8 cellular contexts compared by ENCODE assay signal in the genomic region with DNA sequence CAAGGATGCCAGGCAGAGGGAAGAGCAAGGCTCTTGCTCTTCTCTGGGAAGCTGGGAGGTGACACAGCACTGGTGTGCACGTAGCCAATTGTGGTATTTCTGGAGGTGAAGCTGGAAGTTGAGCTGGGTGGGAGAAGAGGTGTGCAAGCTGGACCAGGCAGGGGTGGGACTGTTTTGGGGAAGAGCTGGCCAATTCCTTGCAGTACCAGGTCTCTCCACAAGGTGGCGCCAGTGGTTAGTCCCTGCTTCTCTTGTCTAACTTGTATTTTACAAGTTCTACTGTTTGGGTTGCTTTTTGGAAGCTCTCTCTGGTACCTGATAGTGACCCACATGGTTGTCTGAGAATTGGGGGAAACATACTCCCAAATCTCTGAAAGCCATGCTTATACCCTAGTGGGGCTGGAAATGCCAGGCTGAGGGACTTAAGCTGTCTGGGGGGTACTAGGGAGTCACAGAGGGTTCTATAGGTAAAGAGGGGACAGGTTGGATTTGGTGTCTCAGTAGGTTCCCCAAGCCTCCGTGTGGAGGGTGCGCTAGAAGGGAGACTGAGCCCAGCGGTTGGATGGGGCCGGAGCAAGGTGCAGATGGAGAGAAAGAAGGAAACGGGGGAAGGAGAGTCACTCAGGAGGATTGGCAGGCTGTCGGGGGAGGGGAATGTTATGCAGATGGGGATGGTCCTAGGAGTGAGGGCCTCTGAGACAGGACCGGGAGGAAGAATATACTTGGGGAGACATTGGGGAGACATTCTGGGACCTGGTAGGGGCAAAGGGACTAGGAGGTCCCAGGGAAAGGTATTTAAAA. TPM values are rescaled to one million over a fixed set of nuclear protein-coding genes. Genes with fewer than 3 reads are reported as not detected.
DNase-seq lines count a peak whose midpoint lies in the region; ATAC-seq and TF ChIP-seq lines count a peak whose summit lies in the region.

No MANE protein-coding gene starts in this region.

- ATAC-seq in GM21737 (IDR thresholded peaks at IDR 0.05; ENCODE audit: unreplicated experiment): no peak
- ATAC-seq in GM18517 (IDR thresholded peaks at IDR 0.05; ENCODE audit: unreplicated experiment): no peak

- H3K4me1 ChIP-seq in HAP-1 (no peaks in the 10 kb centered on the region), adrenal gland (replicated peaks in 1 of 2) (peaks cover 15 to 18% of the 10 kb centered on the region in 2 donors), right atrium auricular region (peaks cover 0 to 47% of the 10 kb centered on the region in 2 donors), spleen (peaks cover 31 to 71% (median 53%) of the 10 kb centered on the region in 6 donors)

- DNase-seq in HAP-1 (ENCODE audit: low spot score in 2 of 2) (peak; percentile 43 to 84), SK-N-MC (ENCODE audit: low read depth, low spot score) (peak; percentile 6), adrenal gland (peak in 5 of 7 donors; percentile 45 to 79 (median 67)), right atrium auricular region (ENCODE audit: low spot score) (peak; percentile 81), spleen (no peak)

- H3K27ac ChIP-seq in C4-2B (peak overlapping the region; percentile 99), SK-N-MC (no peak overlapping the region), adrenal gland (no peak overlapping the region), right atrium auricular region (no peak overlapping the region), spleen (no peak overlapping the region)

- WGBS in adrenal gland, 4 donors: 47 to 61% (median 53%) methylated on average over 9 of the region's 9 CpGs
- 52 to 63% (median 55%) methylated on average over 9 of the region's 9 CpGs for WGBS in spleen, 5 donors

- no peaks in the 10 kb centered on the region for H3K9me3 ChIP-seq in HAP-1
- no peaks in the 10 kb centered on the region for H3K9me3 ChIP-seq in SK-N-MC (ENCODE audit: low read depth, low read length)
- no peaks in the 10 kb centered on the region for H3K9me3 ChIP-seq in adrenal gland (replicated peaks in 1 of 3)
- H3K9me3 ChIP-seq in right atrium auricular region: no peaks in the 10 kb centered on the region
- no peaks in the 10 kb centered on the region for H3K9me3 ChIP-seq in spleen

- H3K9ac ChIP-seq in SK-N-MC (ENCODE audit: insufficient read length): no peak overlapping the region

- TF ChIP-seq CTCF in C4-2B (conservative IDR thresholded peaks at IDR 0.05) (peak; percentile 98), adrenal gland (IDR thresholded peaks at IDR 0.05) (peak; percentile 82 to 99 (median 90)), right atrium auricular region (IDR thresholded peaks at IDR 0.05) (peak; percentile 93 to 97), spleen (IDR thresholded peaks at IDR 0.05 in 8 of 11, conservative IDR thresholded peaks at IDR 0.05 in 3 of 11) (peak; percentile 84 to 97 (median 92))

- H3K4me3 ChIP-seq in HAP-1 (no peak overlapping the region), SK-N-MC (no peak overlapping the region), adrenal gland (no peak overlapping the region), right atrium auricular region (no peak overlapping the region), spleen (no peak overlapping the region)

- TF ChIP-seq POLR2A in adrenal gland (IDR thresholded peaks at IDR 0.05) (no peak), spleen (IDR thresholded peaks at IDR 0.05) (no peak)

- H3K27me3 ChIP-seq in HAP-1 (ENCODE audit: low read depth): no peaks in the 10 kb centered on the region
- H3K27me3 ChIP-seq in adrenal gland: no peaks in the 10 kb centered on the region
- no peaks in the 10 kb centered on the region for H3K27me3 ChIP-seq in right atrium auricular region
- peaks cover 0 to 23% (median 0%) of the 10 kb centered on the region in 7 donors for H3K27me3 ChIP-seq in spleen (replicated peaks in 1 of 7)

- H3K36me3 ChIP-seq in HAP-1 (replicated peaks) (no peaks in the 10 kb centered on the region), SK-N-MC (ENCODE audit: insufficient read depth, low read length) (no peaks in the 10 kb centered on the region), adrenal gland (replicated peaks in 1 of 2) (no peaks in the 10 kb centered on the region), right atrium auricular region (no peaks in the 10 kb centered on the region), spleen (no peaks in the 10 kb centered on the region)

- in situ Hi-C loops in HAP-1 (cut with MboI; ENCODE audit: low sequenced_read_pairs): no loop called here

- intact Hi-C loops in adrenal gland (cut with DNase I) (no loop called here), spleen (cut with DNase I; ENCODE audit: low total_unique reads) (no loop called here)

RNA-seq across cellular contexts. Expression of a gene that starts 3.0 kb away (rescaled TPM):
- 1 to 10 TPM in 2 of 8 donors, under 1 TPM in 5, not detected in 1; 0.20 to 2.6 (median 0.87) TPM for total RNA-seq in adrenal gland
- polyA plus RNA-seq in adrenal gland: 1 to 10 TPM in 1 of 3 donors, under 1 TPM in 1, not detected in 1; 0.88 to 1.7 TPM
- total RNA-seq in right atrium auricular region: 1 to 10 TPM; 2.5 to 7.2 TPM
- total RNA-seq in spleen: 1 to 10 TPM; 1.0 to 4.3 (median 2.4) TPM
- polyA plus RNA-seq in spleen: 1 to 10 TPM in 2 of 3 donors, under 1 TPM in 1; 0.86 to 2.4 (median 1.1) TPM

RNA-seq across cellular contexts. Expression of a gene that starts 14.2 kb away (rescaled TPM):
- 10 to 100 TPM in 6 of 8 donors, 1 to 10 TPM in 2; 9.5 to 34.5 (median 15.8) TPM for total RNA-seq in adrenal gland
- 10 to 100 TPM in 2 of 3 donors, 1 to 10 TPM in 1; 4.4 to 13.2 (median 11.6) TPM for polyA plus RNA-seq in adrenal gland
- total RNA-seq in right atrium auricular region: 100 to 1,000 TPM in 1 of 2 donors, 10 to 100 TPM in 1; 57.3 to 119 TPM
- total RNA-seq in spleen: 10 to 100 TPM; 11.3 to 28.1 (median 16.7) TPM
- polyA plus RNA-seq in spleen: 1 to 10 TPM; 3.7 to 7.4 (median 5.9) TPM

RNA-seq across cellular contexts. Expression of a gene that starts 44.4 kb away (rescaled TPM):
- total RNA-seq in adrenal gland: 100 to 1,000 TPM in 1 of 8 donors, 10 to 100 TPM in 7; 42.4 to 101 (median 81.5) TPM
- 100 to 1,000 TPM in 1 of 3 donors, 10 to 100 TPM in 2; 41.5 to 125 (median 74.9) TPM for polyA plus RNA-seq in adrenal gland
- total RNA-seq in right atrium auricular region: 10 to 100 TPM; 29.6 to 37.7 TPM
- 100 to 1,000 TPM in 5 of 7 donors, 10 to 100 TPM in 2; 80.3 to 177 (median 118) TPM for total RNA-seq in spleen
- polyA plus RNA-seq in spleen: 10 to 100 TPM; 30.0 to 63.2 (median 30.4) TPM
